Comparison of ENCODE assay signal across 9 cellular contexts in the genomic region with DNA sequence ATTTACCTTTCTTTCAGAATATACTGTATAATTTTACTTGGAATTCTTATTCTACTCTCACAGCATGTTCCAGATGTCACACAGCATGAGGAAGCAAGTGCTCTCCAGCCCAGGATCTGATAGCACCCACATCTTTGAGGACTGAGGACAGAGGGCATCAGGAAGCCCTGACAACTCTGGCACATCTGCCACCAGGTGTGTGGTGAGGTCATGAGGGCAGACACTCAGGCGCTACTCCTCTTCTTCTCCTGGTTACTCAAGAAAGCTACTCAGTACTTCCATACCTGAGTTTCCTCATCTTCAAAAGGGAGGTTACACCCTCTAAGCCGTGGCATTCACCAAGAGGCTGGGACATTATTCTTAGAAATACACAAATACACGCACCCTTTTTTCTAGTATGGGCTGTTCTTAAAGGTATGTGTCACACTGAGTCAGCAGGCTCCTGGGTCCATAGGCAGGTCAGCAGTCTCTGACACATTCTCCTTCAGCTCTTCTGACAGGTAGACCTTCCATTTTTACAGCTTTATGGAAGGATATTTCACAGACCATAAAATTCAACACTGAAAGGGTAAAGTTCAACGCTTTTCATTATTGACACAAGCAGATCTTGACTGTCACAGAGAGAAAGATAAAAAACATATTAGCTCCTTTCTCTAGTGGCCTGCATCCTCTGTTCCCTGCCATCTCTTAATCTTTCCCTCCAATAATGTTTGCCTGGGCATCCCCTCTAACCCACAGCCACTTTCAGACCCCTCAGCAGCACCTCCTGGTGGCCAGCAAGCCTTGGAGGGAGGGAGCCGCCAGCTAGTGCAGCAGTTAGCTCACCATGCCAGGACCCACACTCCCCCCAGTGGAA.
DNase-seq lines count a peak whose midpoint lies in the region; ATAC-seq, FAIRE-seq and TF ChIP-seq lines count a peak whose summit lies in the region.
"Had no signal": no experiment of that assay in that cellular context is flagged by ENCODE, and none has a peak within 500 bp of the region (broad histone marks: within the 10 kb centered on the region; RNA-seq: fewer than 3 reads in every experiment).

No MANE protein-coding gene starts in this region.

- H4K20me1 ChIP-seq in PC-3 (ENCODE audit: low read length): no peaks in the 10 kb centered on the region

- in situ Hi-C loops in ACHN (cut with HindIII; ENCODE audit: low pct_ligation_motif_present, low pct_unique_long_range_greater_than_20kb, low sequenced_read_pairs): no loop called here

- peak overlapping the region; percentile 92 for H3K27ac ChIP-seq in PC-3 (ENCODE audit: low read length)

- H3K79me2 ChIP-seq in PC-3 (ENCODE audit: low read length): no peaks in the 10 kb centered on the region

- no peaks in the 10 kb centered on the region for H3K36me3 ChIP-seq in PC-3 (ENCODE audit: low read depth, low read length)

- no peaks in the 10 kb centered on the region for H3K9me2 ChIP-seq in PC-3 (replicated peaks; ENCODE audit: low read length)

- CTCF ChIA-PET in PC-3 (lab: Charles Lee): interaction anchor here (0.5 to 2.0 kb wide), 23 partner anchors 8 to 252 kb away, joined by 3 to 63 read pairs (median 3); a partner anchor contains a TSS

- peaks cover 3% of the 10 kb centered on the region for H3F3A ChIP-seq in PC-3 (ENCODE audit: low read length, unreplicated experiment)

- ATAC-seq in PC-3: peak; percentile 81
- ATAC-seq in GM18519 (IDR thresholded peaks at IDR 0.05; ENCODE audit: low FRiP score, unreplicated experiment): no peak

- H3K4me3 ChIP-seq in PC-3 (ENCODE audit: low read length): peak overlapping the region; percentile 20; the same call in 1 of the 2 replicates

- POLR2A ChIA-PET in PC-3 (lab: Charles Lee; ENCODE audit: unreplicated experiment): interaction anchor here (0.5 to 1.3 kb wide), 10 partner anchors 8 to 178 kb away, joined by 3 to 10 read pairs (median 4); a partner anchor contains a TSS

- peak; percentile 98 for TF ChIP-seq CTCF in PC-3 (conservative IDR thresholded peaks at IDR 0.05; ENCODE audit: low read depth, low read length)

- H2AFZ ChIP-seq in PC-3 (ENCODE audit: low read length): no peak overlapping the region

- H3K4me1 ChIP-seq in PC-3 (ENCODE audit: insufficient read depth, low read length): peaks cover 61% of the 10 kb centered on the region

- BruUV-seq in PC-3 (replicated peaks; lab: Mats Ljungman, UMichigan): TSS peak; percentile 92

- DNase-seq in ACHN (peak; percentile 86), GM19239 (ENCODE audit: insufficient read length, low spot score) (peak; percentile 20), PC-3 (peak; percentile 97), brain pericyte (ENCODE audit: low read depth, low spot score) (peak; percentile 63), iPS-NIHi7 (ENCODE audit: extremely low spot score) (peak; percentile 89)
- DNase-seq in stimulated activated CD4-positive, alpha-beta T cell treated with anti-CD3 and anti-CD28 coated beads, Interleukin-4, amount 100 ng/mL, for 4 hours: peak; percentile 11 to 25
- no peak for DNase-seq in stimulated activated naive CD4-positive, alpha-beta T cell treated with Interleukin-2 at 50 U/mL for 16 hours (lab: John Stamatoyannopoulos, UW)

- no peaks in the 10 kb centered on the region for H3K27me3 ChIP-seq in PC-3 (ENCODE audit: low read length)

- H3K9me3 ChIP-seq in PC-3 (ENCODE audit: low read length): no peaks in the 10 kb centered on the region

- intact Hi-C loops in PC-3 (cut with micrococcal nuclease): loop anchor here (2.0 kb wide), 1 partner anchor 177 kb away; no protein-coding TSS in a partner anchor

- H3K9ac ChIP-seq in PC-3 (ENCODE audit: low read length): peak overlapping the region; percentile 58

- FAIRE-seq in GM19239 (lab: Jason Lieb, UNC): no peak
- FAIRE-seq: islet of Langerhans had no signal

- H3K4me2 ChIP-seq in PC-3 (ENCODE audit: low read length): peak overlapping the region; percentile 75
